In the genomic region with DNA sequence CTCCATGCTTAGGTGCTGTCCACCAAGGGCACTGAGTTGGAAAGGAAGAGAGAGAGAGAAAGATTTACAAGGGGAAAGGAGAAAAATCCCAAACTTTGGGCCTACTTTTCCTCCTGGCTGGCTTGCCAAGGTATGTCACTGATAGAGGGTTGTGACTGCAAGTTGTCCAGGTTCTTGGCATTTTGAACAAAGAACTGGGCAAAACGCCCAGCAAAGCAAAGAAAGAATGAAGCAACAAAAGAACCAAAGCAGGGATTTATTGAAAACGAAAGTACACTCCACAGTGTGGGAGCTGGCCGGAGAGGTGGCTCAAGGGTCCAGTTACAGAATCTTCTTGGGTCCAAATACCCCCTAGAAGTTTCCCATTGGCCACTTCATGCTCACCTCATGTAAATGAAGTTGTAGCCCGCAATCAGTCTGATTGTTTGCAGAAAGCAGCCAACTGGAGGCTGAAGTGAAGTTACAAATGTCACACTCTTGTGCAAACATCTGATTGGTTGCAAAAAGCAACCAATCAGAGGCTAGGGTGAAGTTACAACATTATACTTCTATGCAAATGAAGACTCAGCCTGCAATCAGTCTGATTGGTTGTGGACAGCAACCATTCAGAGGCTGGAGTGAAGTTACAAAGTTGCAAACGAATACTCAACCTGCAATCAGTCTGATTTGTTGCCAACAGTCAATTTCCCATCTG, we compare ENCODE assay signal across 16 cellular contexts.
A peak's percentile ranks its signal among the peaks of the same experiment; 100 is the strongest.
DNase-seq lines count a peak whose midpoint lies in the region; ATAC-seq, FAIRE-seq and TF ChIP-seq lines count a peak whose summit lies in the region.
"Had no signal": no experiment of that assay in that cellular context is flagged by ENCODE, and none has a peak within 500 bp of the region (broad histone marks: within the 10 kb centered on the region; RNA-seq: fewer than 3 reads in every experiment).

No MANE protein-coding gene starts in this region.

- no peak overlapping the region for H3K9ac ChIP-seq in IMR-90 (ENCODE audit: low read depth, low read length)
- H3K9ac ChIP-seq in adipocyte (ENCODE audit: low read length): no peak overlapping the region
- H3K9ac ChIP-seq in HepG2 (ENCODE audit: insufficient read depth, low read depth, low read length): no peak overlapping the region
- H3K9ac ChIP-seq: KMS-11 had no signal

- H3K4ac ChIP-seq in IMR-90 (ENCODE audit: low read depth, low read length): no peak overlapping the region

- no peak overlapping the region for H4K91ac ChIP-seq in IMR-90 (ENCODE audit: insufficient read depth, low read depth, low read length)

- TF ChIP-seq RAD21 in IMR-90 (IDR thresholded peaks at IDR 0.05; ENCODE audit: low read length) (no peak), HepG2 (CRISPR knock-in tag; IDR thresholded peaks at IDR 0.05) (no peak)

- no peaks in the 10 kb centered on the region for H3K36me3 Mint-ChIP-seq in activated T-cell treated with anti-CD3 and anti-CD28 coated beads, Interleukin-2, amount 50 U/mL, for 72 hours (ENCODE audit: insufficient read depth in 2 of 2)
- H3K36me3 Mint-ChIP-seq: CD14-positive monocyte; naive thymus-derived CD4-positive, alpha-beta T cell had no signal

- POLR2A ChIA-PET in IMR-90 (lab: Charles Lee; ENCODE audit: unreplicated experiment): no interaction called here
- POLR2A ChIA-PET in HepG2 (lab: Yijun Ruan, JAX): no interaction called here

- peak overlapping the region; percentile 34; the same call in 1 of the 2 replicates for H3K4me2 ChIP-seq in IMR-90 (ENCODE audit: low read depth, low read length)
- H3K4me2 ChIP-seq in HepG2 (ENCODE audit: low read depth, low read length): peak overlapping the region; percentile 20; the same call in 1 of the 2 replicates
- H3K4me2 ChIP-seq: KMS-11 had no signal

- no peak overlapping the region for H3K4me3 Mint-ChIP-seq in activated T-cell treated with anti-CD3 and anti-CD28 coated beads, Interleukin-2, amount 50 U/mL, for 72 hours
- H3K4me3 Mint-ChIP-seq: activated B cell treated with CpG ODN at 0.5 μM for 24 hours; CD14-positive monocyte; naive thymus-derived CD4-positive, alpha-beta T cell had no signal

- H2BK120ac ChIP-seq in IMR-90 (ENCODE audit: low read depth, low read length): no peak overlapping the region

- peak overlapping the region; percentile 24; the same call in 1 of the 2 replicates for H3K4me3 ChIP-seq in IMR-90 (ENCODE audit: insufficient read depth, low read depth, low read length)
- no peak overlapping the region for H3K4me3 ChIP-seq in adipocyte (ENCODE audit: low read length)
- no peak overlapping the region for H3K4me3 ChIP-seq in HepG2 (replicated peaks in 1 of 3; ENCODE audit: insufficient read depth in 1 of 3, low read depth in 2 of 3, low read length in 3 of 3)

- no peaks in the 10 kb centered on the region for H3K9me1 ChIP-seq in IMR-90 (ENCODE audit: insufficient read depth, low read length)

- H4K8ac ChIP-seq in IMR-90 (ENCODE audit: low read depth in 2 of 2, low read length in 2 of 2): no peak overlapping the region

- TF ChIP-seq CTCF in C4-2B (conservative IDR thresholded peaks at IDR 0.05) (no peak), IMR-90 (conservative IDR thresholded peaks at IDR 0.05; ENCODE audit: low read depth, low read length) (no peak), HepG2 (CRISPR knock-in tag; IDR thresholded peaks at IDR 0.05) (no peak)

- peaks cover 0 to 3% of the 10 kb centered on the region in 2 donors for H3K9me3 Mint-ChIP-seq in activated T-cell treated with anti-CD3 and anti-CD28 coated beads, Interleukin-2, amount 50 U/mL, for 72 hours
- H3K9me3 Mint-ChIP-seq: activated B cell treated with CpG ODN at 0.5 μM for 24 hours had no signal

- ATAC-seq in IMR-90 (ENCODE audit: low read depth) (no peak), HepG2 (peak; percentile 57; the same call in 2 of the 3 replicates), GM18520 (IDR thresholded peaks at IDR 0.05; ENCODE audit: unreplicated experiment) (no peak)
- ATAC-seq in activated T-cell treated with anti-CD3 and anti-CD28 coated beads, Interleukin-2, amount 50 U/mL, for 72 hours (replicated peaks in 1 of 2): no peak
- ATAC-seq: naive thymus-derived CD4-positive, alpha-beta T cell had no signal

- no peak overlapping the region for H4K5ac ChIP-seq in IMR-90 (ENCODE audit: low read depth, low read length)

- no peak overlapping the region for H2BK5ac ChIP-seq in IMR-90 (ENCODE audit: low read depth, low read length, poor library complexity, severe bottlenecking)

- H2AK5ac ChIP-seq in IMR-90 (ENCODE audit: low read depth, low read length): no peak overlapping the region

- H3K36me3 ChIP-seq in IMR-90 (ENCODE audit: control insufficient read depth, insufficient read depth, low read length) (no peaks in the 10 kb centered on the region), adipocyte (ENCODE audit: control insufficient read depth, insufficient read depth, low read length, severe bottlenecking) (no peaks in the 10 kb centered on the region), HepG2 (replicated peaks in 1 of 2; ENCODE audit: control insufficient read depth in 1 of 2, insufficient read depth in 2 of 2, low read length in 2 of 2) (no peaks in the 10 kb centered on the region)

- no peaks in the 10 kb centered on the region for H3K79me2 ChIP-seq in HepG2 (ENCODE audit: insufficient read depth, low read length)

- intact Hi-C loops in IMR-90 (cut with micrococcal nuclease) (no loop called here), HepG2 (cut with micrococcal nuclease; ENCODE audit: unreplicated experiment) (no loop called here)

- H3K4me1 ChIP-seq in IMR-90 (ENCODE audit: control insufficient read depth, insufficient read depth, low read length): no peaks in the 10 kb centered on the region
- H3K4me1 ChIP-seq in adipocyte (ENCODE audit: control insufficient read depth, insufficient read depth, low read length): no peaks in the 10 kb centered on the region
- no peaks in the 10 kb centered on the region for H3K4me1 ChIP-seq in HepG2 (ENCODE audit: insufficient read depth, low read length)

- H3K56ac ChIP-seq in IMR-90 (ENCODE audit: extremely low read depth, insufficient read depth, low read length): no peak overlapping the region

- no peaks in the 10 kb centered on the region for H3K27me3 Mint-ChIP-seq in activated T-cell treated with anti-CD3 and anti-CD28 coated beads, Interleukin-2, amount 50 U/mL, for 72 hours (ENCODE audit: low read depth)
- H3K27me3 Mint-ChIP-seq: activated B cell treated with CpG ODN at 0.5 μM for 24 hours had no signal

- H4K20me1 ChIP-seq in IMR-90 (ENCODE audit: insufficient read depth, low read length) (no peaks in the 10 kb centered on the region), HepG2 (ENCODE audit: insufficient read depth, low read length) (no peaks in the 10 kb centered on the region)

- DNase-seq in IMR-90 (no peak), adipocyte (ENCODE audit: low read depth) (peak; percentile 34), HepG2 (ENCODE audit: low spot score) (peak; percentile 2), AG20443 (ENCODE audit: low spot score) (no peak), NCI-H2081 treated with DMSO at 0.1 percent for 48 hours (lab: John Stamatoyannopoulos, UW) (no peak)
- DNase-seq in activated T-cell treated with anti-CD3 and anti-CD28 coated beads, Interleukin-2, amount 50 U/mL, for 72 hours: no peak
- DNase-seq: activated B cell treated with CpG ODN at 0.5 μM for 24 hours; activated naive CD4-positive, alpha-beta T cell treated with Interleukin-2 at 50 U/mL for 16 hours; naive thymus-derived CD4-positive, alpha-beta T cell; NCI-H187 treated with DMSO at 0.1 percent for 48 hours; SW 1271 had no signal

- TF ChIP-seq EP300 in HepG2 (IDR thresholded peaks at IDR 0.05; ENCODE audit: low read depth in 2 of 2, low read length in 2 of 2) (no peak), HepG2 (CRISPR knock-in tag; IDR thresholded peaks at IDR 0.05; ENCODE audit: borderline replicate concordance) (no peak)

- no peaks in the 10 kb centered on the region for H3K79me1 ChIP-seq in IMR-90 (ENCODE audit: low read depth in 1 of 2, low read length in 2 of 2)

- dilution Hi-C loops in IMR-90 (cut with HindIII; ENCODE audit: low sequenced_read_pairs, unreplicated experiment): no loop called here

- H3K9me3 ChIP-seq in IMR-90 (ENCODE audit: control insufficient read depth, insufficient read depth, low read length): no peaks in the 10 kb centered on the region
- no peaks in the 10 kb centered on the region for H3K9me3 ChIP-seq in adipocyte (ENCODE audit: control insufficient read depth, low read length)
- no peaks in the 10 kb centered on the region for H3K9me3 ChIP-seq in HepG2 (ENCODE audit: low read length)

- BruUV-seq in IMR-90 (replicated peaks; lab: Mats Ljungman, UMichigan) (no TSS peak), HepG2 (replicated peaks; lab: Mats Ljungman, UMichigan) (no TSS peak)

- no peaks in the 10 kb centered on the region for H3K27me3 ChIP-seq in IMR-90 (ENCODE audit: control insufficient read depth, insufficient read depth, low read length)
- H3K27me3 ChIP-seq in adipocyte (replicated peaks; ENCODE audit: control insufficient read depth, insufficient read depth, low read length): no peaks in the 10 kb centered on the region
- no peaks in the 10 kb centered on the region for H3K27me3 ChIP-seq in HepG2 (ENCODE audit: control insufficient read depth in 1 of 2, insufficient read depth in 2 of 2, low read length in 2 of 2)

- no peak overlapping the region for H2AK9ac ChIP-seq in IMR-90 (replicated peaks; ENCODE audit: low read depth, low read length, poor library complexity)

- no peak overlapping the region for H3K18ac ChIP-seq in IMR-90 (ENCODE audit: low read depth, low read length)

- H3K27ac Mint-ChIP-seq in activated T-cell treated with anti-CD3 and anti-CD28 coated beads, Interleukin-2, amount 50 U/mL, for 72 hours: no peak overlapping the region
- H3K27ac Mint-ChIP-seq: activated B cell treated with CpG ODN at 0.5 μM for 24 hours, CD14-positive monocyte had no signal

- H3K4me1 Mint-ChIP-seq in activated T-cell treated with anti-CD3 and anti-CD28 coated beads, Interleukin-2, amount 50 U/mL, for 72 hours (ENCODE audit: low read depth): no peaks in the 10 kb centered on the region
- H3K4me1 Mint-ChIP-seq: activated B cell treated with CpG ODN at 0.5 μM for 24 hours; CD14-positive monocyte; naive thymus-derived CD4-positive, alpha-beta T cell had no signal

- H3K14ac ChIP-seq in IMR-90 (replicated peaks; ENCODE audit: low read depth, low read length): no peak overlapping the region

- in situ Hi-C loops in IMR-90 (cut with MboI; ENCODE audit: low sequenced_read_pairs): no loop called here
- in situ Hi-C loops in HepG2 (cut with HindIII; ENCODE audit: extremely low pct_ligation_motif_present, low pct_unique_long_range_greater_than_20kb): no loop called here

- peak overlapping the region; percentile 72 for H3K27ac ChIP-seq in C4-2B
- H3K27ac ChIP-seq in IMR-90 (ENCODE audit: insufficient read depth, low read length): no peak overlapping the region
- no peak overlapping the region for H3K27ac ChIP-seq in HepG2 (ENCODE audit: extremely low read length, insufficient read depth, low read length)
- H3K27ac ChIP-seq: KMS-11 had no signal

- WGBS in IMR-90 (ENCODE audit: extremely low coverage in 2 of 2, insufficient read length in 1 of 2), 2 experiments: 8% methylated on average over 2 of the region's 5 CpGs; no CpG with 5 or more reads in 1 of the 2 experiments
- WGBS in HepG2 (ENCODE audit: low lambda C conversion rate): 1% methylated on average over 5 of the region's 5 CpGs

- FAIRE-seq in HepG2 (lab: Jason Lieb, UNC): no peak
- FAIRE-seq: G401.6 had no signal

- H2BK20ac ChIP-seq in IMR-90 (ENCODE audit: low read depth, low read length): no peak overlapping the region

- no peak overlapping the region for H3K23ac ChIP-seq in IMR-90 (ENCODE audit: low read depth, low read length)

- CTCF ChIA-PET in IMR-90 (lab: Yijun Ruan, JAX) (no interaction called here), HepG2 (lab: Yijun Ruan, JAX; ENCODE audit: low intra/inter-chr PET ratio, low total read pairs) (no interaction called here)

- H2BK15ac ChIP-seq in IMR-90 (ENCODE audit: low read depth, low read length): no peak overlapping the region

- TF ChIP-seq POLR2A in IMR-90 (IDR thresholded peaks at IDR 0.05; ENCODE audit: low read depth, low read length): no peak
- no peak for TF ChIP-seq POLR2A in HepG2 (IDR thresholded peaks at IDR 0.05; ENCODE audit: insufficient read depth in 1 of 2, low read depth in 2 of 2, low read length in 2 of 2)

- H2AFZ ChIP-seq in IMR-90 (replicated peaks; ENCODE audit: low read length, poor library complexity) (no peak overlapping the region), HepG2 (ENCODE audit: low read length) (no peak overlapping the region)

Comparison
In these comparisons a context has a peak if more than half of its experiments do, and no peak if none do; other contexts are left out.
1. DNase-seq: peak in adipocyte (single experiment) and HepG2 (single experiment); none in IMR-90 (single experiment), AG20443 (single experiment), activated T-cell treated with anti-CD3 and anti-CD28 coated beads, Interleukin-2, amount 50 U/mL, for 72 hours (0 of 2) and NCI-H2081 treated with DMSO at 0.1 percent for 48 hours (single experiment).